In genomic region chr14:104094709-104095425, GRCh38 we compare ENCODE assay signal across 9 cellular contexts. TPM values are rescaled to one million over a fixed set of nuclear protein-coding genes. Genes with fewer than 3 reads are reported as not detected.
DNase-seq lines count a peak whose midpoint lies in the region; ATAC-seq, FAIRE-seq and TF ChIP-seq lines count a peak whose summit lies in the region.
"Had no signal": no experiment of that assay in that cellular context is flagged by ENCODE, and none has a peak within 500 bp of the region (broad histone marks: within the 10 kb centered on the region; RNA-seq: fewer than 3 reads in every experiment).

No MANE protein-coding gene starts in this region.

- no peaks in the 10 kb centered on the region for H3K4me1 ChIP-seq in endothelial cell of umbilical vein (ENCODE audit: control insufficient read depth, extremely low read depth, insufficient read depth, low read length)

- BruUV-seq in endothelial cell of umbilical vein (replicated peaks; lab: Mats Ljungman, UMichigan): no TSS peak

- H3K36me3 Mint-ChIP-seq in natural killer cell: no peaks in the 10 kb centered on the region

- ATAC-seq in natural killer cell: peak; percentile 63 to 80 (median 76)
- peak; percentile 72 for ATAC-seq in stimulated activated naive CD8-positive, alpha-beta T cell treated with anti-CD3 and anti-CD28 coated beads, Interleukin-15, amount 100 ng/mL, for 72 hours

- H3K9me3 ChIP-seq in endothelial cell of umbilical vein (replicated peaks; ENCODE audit: control insufficient read depth, insufficient read depth, low read length): no peaks in the 10 kb centered on the region

- DNase-seq in SIG-M5 treated with dmso at 0.1 percent for 504 hours (lab: John Stamatoyannopoulos, UW; ENCODE audit: unreplicated experiment) (peak; percentile 39), SIG-M5 (lab: John Stamatoyannopoulos, UW) (no peak), NCI-H82 (lab: John Stamatoyannopoulos, UW) (peak; percentile 68), endothelial cell of umbilical vein (ENCODE audit: low read depth, low spot score) (peak; percentile 46), natural killer cell (peak; percentile 73), NCI-H2029 (lab: John Stamatoyannopoulos, UW) (no peak)
- DNase-seq in activated CD8-positive, alpha-beta memory T cell treated with anti-CD3 and anti-CD28 coated beads, Interleukin-2, amount 50 U/mL, for 24 hours (ENCODE audit: extremely low read depth): peak; percentile 24
- DNase-seq in stimulated activated naive CD8-positive, alpha-beta T cell treated with anti-CD3 and anti-CD28 coated beads, Interleukin-15, amount 100 ng/mL, for 72 hours: peak; percentile 72 to 80

- no peak overlapping the region for H3K4me3 Mint-ChIP-seq in natural killer cell
- H3K4me3 Mint-ChIP-seq in stimulated activated naive CD8-positive, alpha-beta T cell treated with anti-CD3 and anti-CD28 coated beads, Interleukin-15, amount 100 ng/mL, for 72 hours: peak overlapping the region in 1 of 2 donors; percentile 26

- dilution Hi-C loops in endothelial cell of umbilical vein (cut with MboI; ENCODE audit: extremely low pct_ligation_motif_present, low sequenced_read_pairs): no loop called here

- H3K27ac Mint-ChIP-seq in natural killer cell: no peak overlapping the region
- H3K27ac Mint-ChIP-seq in stimulated activated naive CD8-positive, alpha-beta T cell treated with anti-CD3 and anti-CD28 coated beads, Interleukin-15, amount 100 ng/mL, for 72 hours: no peak overlapping the region

- intact Hi-C loops in endothelial cell of umbilical vein (cut with micrococcal nuclease) (loop anchor here (1.0 kb wide), 4 partner anchors 36 to 545 kb away; partner anchors contain the start of gene KIF26A), natural killer cell (cut with micrococcal nuclease) (loop anchor here (5.0 kb wide), 1 partner anchor 467 kb away; no protein-coding TSS in a partner anchor)

- H4K20me1 ChIP-seq in endothelial cell of umbilical vein (replicated peaks; ENCODE audit: control insufficient read depth, extremely low read depth, insufficient read depth, low read length): no peaks in the 10 kb centered on the region

- no peak for TF ChIP-seq POLR2A in endothelial cell of umbilical vein (IDR thresholded peaks at IDR 0.05; ENCODE audit: low read depth, low read length)

- no peaks in the 10 kb centered on the region for H3K36me3 ChIP-seq in endothelial cell of umbilical vein (ENCODE audit: control insufficient read depth in 2 of 2, extremely low read depth in 1 of 2, insufficient read depth in 2 of 2, low read length in 2 of 2)

- no peak overlapping the region for H3K9ac ChIP-seq in endothelial cell of umbilical vein (replicated peaks; ENCODE audit: extremely low read depth, insufficient read depth, low read length)

- CTCF ChIA-PET in endothelial cell of umbilical vein (lab: Charles Lee): interaction anchor here (0.6 to 4.5 kb wide), 11 partner anchors 10 to 545 kb away, joined by 3 to 64 read pairs (median 5); partner anchors contain the start of gene C14orf180

- peak; percentile 15 for FAIRE-seq in endothelial cell of umbilical vein (lab: Jason Lieb, UNC)
- FAIRE-seq: islet of Langerhans had no signal

- no peak overlapping the region for H3K27ac ChIP-seq in endothelial cell of umbilical vein (ENCODE audit: insufficient read depth, low read depth, low read length)

- POLR2A ChIA-PET in endothelial cell of umbilical vein (lab: Charles Lee): no interaction called here

- no peak overlapping the region for H2AFZ ChIP-seq in endothelial cell of umbilical vein (ENCODE audit: low read depth, low read length)

- H3K27me3 Mint-ChIP-seq in natural killer cell (ENCODE audit: low read depth in 2 of 2): peaks cover 0 to 3% of the 10 kb centered on the region in 2 donors
- H3K27me3 Mint-ChIP-seq in stimulated activated naive CD8-positive, alpha-beta T cell treated with anti-CD3 and anti-CD28 coated beads, Interleukin-15, amount 100 ng/mL, for 72 hours: peaks cover 6% of the 10 kb centered on the region

- H3K9me1 ChIP-seq in endothelial cell of umbilical vein (replicated peaks; ENCODE audit: control insufficient read depth, extremely low read depth, insufficient read depth, low read length): no peaks in the 10 kb centered on the region

- no peaks in the 10 kb centered on the region for H3K27me3 ChIP-seq in endothelial cell of umbilical vein (ENCODE audit: control insufficient read depth in 2 of 2, insufficient read depth in 2 of 2, low read length in 2 of 2)

- H3K4me1 Mint-ChIP-seq in natural killer cell: peaks cover 5 to 7% of the 10 kb centered on the region in 2 donors
- peaks cover 8% of the 10 kb centered on the region for H3K4me1 Mint-ChIP-seq in stimulated activated naive CD8-positive, alpha-beta T cell treated with anti-CD3 and anti-CD28 coated beads, Interleukin-15, amount 100 ng/mL, for 72 hours

- no peaks in the 10 kb centered on the region for H3K9me3 Mint-ChIP-seq in natural killer cell
- no peaks in the 10 kb centered on the region for H3K9me3 Mint-ChIP-seq in stimulated activated naive CD8-positive, alpha-beta T cell treated with anti-CD3 and anti-CD28 coated beads, Interleukin-15, amount 100 ng/mL, for 72 hours

- TF ChIP-seq CTCF in endothelial cell of umbilical vein (IDR thresholded peaks at IDR 0.05; ENCODE audit: extremely low read depth in 1 of 2, insufficient read depth in 1 of 2, low read depth in 1 of 2, low read length in 2 of 2): peak; percentile 85 to 97
- TF ChIP-seq CTCF in natural killer cell (IDR thresholded peaks at IDR 0.05): peak; percentile 91

- no peaks in the 10 kb centered on the region for H3K79me2 ChIP-seq in endothelial cell of umbilical vein (ENCODE audit: control insufficient read depth, insufficient read depth, low read length)

- H3K4me2 ChIP-seq in endothelial cell of umbilical vein (ENCODE audit: insufficient read depth, low read length): no peak overlapping the region

- no peak overlapping the region for H3K4me3 ChIP-seq in endothelial cell of umbilical vein (replicated peaks in 1 of 3; ENCODE audit: insufficient read depth in 1 of 3, low read depth in 1 of 3, low read length in 3 of 3)

TF ChIP-seq in endothelial cell of umbilical vein, 7 proteins besides CTCF, POLR2A, EP300 and RAD21:
- TF ChIP-seq FOS (IDR thresholded peaks at IDR 0.05; ENCODE audit: borderline replicate concordance, insufficient read depth, low read length) (no peak), EZH2 (IDR thresholded peaks at IDR 0.05; ENCODE audit: borderline replicate concordance, low read depth, low read length, severe bottlenecking) (no peak), MAX (IDR thresholded peaks at IDR 0.05; ENCODE audit: insufficient read depth, insufficient read length) (no peak), MYC (IDR thresholded peaks at IDR 0.05; ENCODE audit: low read depth, low read length) (no peak), JUN (IDR thresholded peaks at IDR 0.05; ENCODE audit: borderline replicate concordance, insufficient read depth, insufficient read length, low read depth) (no peak), POLR2AphosphoS5 (IDR thresholded peaks at IDR 0.05; ENCODE audit: insufficient read depth, low read depth, low read length) (no peak), GATA2 (IDR thresholded peaks at IDR 0.05; ENCODE audit: insufficient read depth, insufficient read length, low read depth, low read length) (no peak)
TF ChIP-seq in endothelial cell of umbilical vein: peak in this region for 0.

RNA-seq across cellular contexts. Expression of gene ASPG, which starts 9.4 kb away (rescaled TPM):
- total RNA-seq in endothelial cell of umbilical vein (not detected in 2 replicates), natural killer cell (not detected)
- 0.05 TPM in 1 of 2 replicates, not detected in the other for polyA plus RNA-seq in endothelial cell of umbilical vein
- polyA plus RNA-seq in endothelial cell of umbilical vein (2011; cell fraction: cytosol; rRNA removed): not detected in 2 replicates
- polyA plus RNA-seq in endothelial cell of umbilical vein (2011; cell fraction: nucleus; rRNA removed): 0.04 and 0.13 TPM in 2 replicates
- polyA plus RNA-seq in endothelial cell of umbilical vein (2012): not detected in 2 replicates
- polyA minus RNA-seq in endothelial cell of umbilical vein: not detected in 2 replicates
- not detected for polyA minus RNA-seq in endothelial cell of umbilical vein (2011; cell fraction: cytosol; rRNA and poly(A)+ RNA removed)
- not detected in 2 replicates for polyA minus RNA-seq in endothelial cell of umbilical vein (2011; cell fraction: nucleus; rRNA and poly(A)+ RNA removed)

RNA-seq across cellular contexts. Expression of gene KIF26A, which starts 43.5 kb away (rescaled TPM):
- total RNA-seq in endothelial cell of umbilical vein (9.5 and 10.7 TPM in 2 replicates), natural killer cell (not detected)
- 3.6 and 5.1 TPM in 2 replicates for polyA plus RNA-seq in endothelial cell of umbilical vein
- 1.5 and 2.5 TPM in 2 replicates for polyA plus RNA-seq in endothelial cell of umbilical vein (2011; cell fraction: cytosol; rRNA removed)
- polyA plus RNA-seq in endothelial cell of umbilical vein (2011; cell fraction: nucleus; rRNA removed): 3.8 and 4.6 TPM in 2 replicates
- 2.0 and 4.1 TPM in 2 replicates for polyA plus RNA-seq in endothelial cell of umbilical vein (2012)
- polyA minus RNA-seq in endothelial cell of umbilical vein: 2.5 and 3.6 TPM in 2 replicates
- polyA minus RNA-seq in endothelial cell of umbilical vein (2011; cell fraction: cytosol; rRNA and poly(A)+ RNA removed): 23.8 TPM
- polyA minus RNA-seq in endothelial cell of umbilical vein (2011; cell fraction: nucleus; rRNA and poly(A)+ RNA removed): 1.8 and 3.9 TPM in 2 replicates

Comparison
In these comparisons a context has a peak if more than half of its experiments do, and no peak if none do; other contexts are left out.
1. DNase-seq: peak in SIG-M5 treated with dmso at 0.1 percent for 504 hours (single experiment), NCI-H82 (single experiment), activated CD8-positive, alpha-beta memory T cell treated with anti-CD3 and anti-CD28 coated beads, Interleukin-2, amount 50 U/mL, for 24 hours (single experiment), endothelial cell of umbilical vein (single experiment), natural killer cell (single experiment) and stimulated activated naive CD8-positive, alpha-beta T cell treated with anti-CD3 and anti-CD28 coated beads, Interleukin-15, amount 100 ng/mL, for 72 hours (2 of 2); none in SIG-M5 (single experiment) and NCI-H2029 (single experiment).
2. RNA of gene KIF26A, which starts 43.5 kb away (total RNA-seq): 9.5 to 10.7 TPM in endothelial cell of umbilical vein; not detected in natural killer cell; every median in the first group is over 10 times any median in the second.